ENCODE assay signal across 8 cellular contexts in the genomic region with DNA sequence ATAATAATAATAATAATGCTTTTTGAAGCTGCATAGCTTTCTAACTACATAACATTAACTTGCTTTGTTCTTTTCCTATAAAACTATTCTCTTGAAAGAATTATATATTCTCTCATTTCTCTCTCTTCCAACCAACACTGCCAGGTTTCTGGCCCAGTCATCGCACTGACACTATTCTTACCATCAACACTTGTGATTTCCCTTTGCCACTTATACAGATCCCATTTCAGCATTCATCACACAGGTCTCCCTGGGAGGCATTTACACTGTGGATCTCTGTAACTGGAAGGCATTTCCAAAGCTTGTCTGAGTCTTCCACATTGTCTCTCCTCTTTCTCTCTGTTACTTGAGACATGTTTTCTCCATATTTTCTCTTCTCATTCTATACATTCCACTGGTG.
"Had no signal": no experiment of that assay in that cellular context is flagged by ENCODE, and none has a peak within 500 bp of the region (broad histone marks: within the 10 kb centered on the region; RNA-seq: fewer than 3 reads in every experiment).

No MANE protein-coding gene starts in this region.

- ATAC-seq: GM12878 had no signal

- FAIRE-seq: G401.6, GM12878, GM12891, GM12892, GM18507, GM19239 had no signal

- H3K4me3 ChIP-seq: GM12878 had no signal

- DNase-seq: GDM1, GF-D8 had no signal
